In the genomic region with DNA sequence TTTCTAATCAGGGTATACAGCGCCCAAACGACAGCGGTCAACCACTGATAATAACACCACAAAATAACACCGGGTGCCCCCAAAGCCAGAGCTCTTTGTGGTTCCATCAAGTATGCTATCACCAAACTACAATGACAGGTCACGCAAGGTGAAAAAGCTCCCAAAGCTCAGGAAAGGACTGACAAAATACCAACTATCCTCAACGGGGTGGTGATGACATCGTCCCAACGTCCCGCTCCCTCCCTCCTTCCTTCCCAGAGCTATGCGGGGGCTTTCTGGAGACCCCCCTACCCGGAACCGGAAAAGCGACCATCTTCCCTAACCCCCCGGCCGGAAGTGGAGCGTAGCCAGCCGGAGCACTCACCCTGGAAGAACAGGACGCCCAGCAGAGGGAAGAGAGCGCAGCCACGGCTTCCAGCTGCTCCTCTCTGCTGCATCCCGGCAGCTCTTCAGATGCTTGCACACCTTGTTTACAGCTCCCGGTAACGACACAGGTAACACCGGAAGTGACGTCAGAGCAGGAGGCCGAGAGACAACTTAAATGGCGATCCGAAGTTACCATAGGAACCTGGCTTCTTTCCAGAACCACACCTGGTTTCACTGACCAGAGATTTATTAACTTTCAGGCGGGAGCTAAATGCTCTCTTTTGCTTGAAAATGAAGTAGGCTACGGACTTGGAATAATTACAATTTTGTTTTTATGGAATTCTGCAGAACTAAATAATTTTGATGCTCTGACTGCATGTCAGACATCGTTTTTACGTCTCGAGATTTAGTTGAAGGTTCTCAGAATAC, we compare ENCODE assay signal across 8 cellular contexts. TPM values are rescaled to one million over a fixed set of nuclear protein-coding genes. Genes with fewer than 3 reads are reported as not detected.
DNase-seq lines count a peak whose midpoint lies in the region; ATAC-seq lines count a peak whose summit lies in the region.

A gene with protein sequence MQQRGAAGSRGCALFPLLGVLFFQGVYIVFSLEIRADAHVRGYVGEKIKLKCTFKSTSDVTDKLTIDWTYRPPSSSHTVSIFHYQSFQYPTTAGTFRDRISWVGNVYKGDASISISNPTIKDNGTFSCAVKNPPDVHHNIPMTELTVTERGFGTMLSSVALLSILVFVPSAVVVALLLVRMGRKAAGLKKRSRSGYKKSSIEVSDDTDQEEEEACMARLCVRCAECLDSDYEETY (minus strand): TSS at position 508 of the 795 bp plus-strand sequence. CDS start 71 bp downstream, at position 437.

- intact Hi-C loops in left colon (cut with DNase I, micrococcal nuclease), result no loop called here

- peak; percentile 37 for DNase-seq in 8988T
- DNase-seq in NCI-H526 (lab: John Stamatoyannopoulos, UW), result peak; percentile 100
- DNase-seq in activated CD4-positive, alpha-beta T cell treated with anti-CD3 and anti-CD28 coated beads, Interleukin-2, amount 50 U/mL, for 24 hours (ENCODE audit: low read depth in 1 of 2, low spot score in 1 of 2), result peak; percentile 65 to 87
- peak; percentile 28 for DNase-seq in dedifferentiated amniotic fluid mesenchymal stem cell (ENCODE audit: extremely low spot score)
- DNase-seq in left colon, result peak; percentile 93 to 96
- peak; percentile 66 to 82 (median 69) for DNase-seq in stimulated activated CD4-positive, alpha-beta T cell treated with anti-CD3 and anti-CD28 coated beads, Interleukin-1b, Interleukin-23, amount 100 ng/mL, for 24 hours (ENCODE audit: low read depth in 4 of 4, low spot score in 1 of 4)

- ATAC-seq in GM18870 (IDR thresholded peaks at IDR 0.05; ENCODE audit: unreplicated experiment) (peak; percentile 68), HG03439 (IDR thresholded peaks at IDR 0.05; ENCODE audit: unreplicated experiment) (peak; percentile 90), left colon (peak; percentile 97)

RNA-seq across cellular contexts. Expression of the gene that starts here (rescaled TPM):
- 10 to 100 TPM in 1 of 2 donors, 1 to 10 TPM in 1; 6.3 to 12.8 TPM for total RNA-seq in left colon

Comparison
In these comparisons a context has a peak if more than half of its experiments do, and no peak if none do; other contexts are left out.
1. Peak in every context shown above with its lines: DNase-seq and ATAC-seq.
2. DNase-seq: peak in every context shown above with its lines; median percentile 100 in NCI-H526; 94 in left colon; 76 in activated CD4-positive, alpha-beta T cell treated with anti-CD3 and anti-CD28 coated beads, Interleukin-2, amount 50 U/mL, for 24 hours; 69 in stimulated activated CD4-positive, alpha-beta T cell treated with anti-CD3 and anti-CD28 coated beads, Interleukin-1b, Interleukin-23, amount 100 ng/mL, for 24 hours; 37 in 8988T; 28 in dedifferentiated amniotic fluid mesenchymal stem cell.